In the genomic region with DNA sequence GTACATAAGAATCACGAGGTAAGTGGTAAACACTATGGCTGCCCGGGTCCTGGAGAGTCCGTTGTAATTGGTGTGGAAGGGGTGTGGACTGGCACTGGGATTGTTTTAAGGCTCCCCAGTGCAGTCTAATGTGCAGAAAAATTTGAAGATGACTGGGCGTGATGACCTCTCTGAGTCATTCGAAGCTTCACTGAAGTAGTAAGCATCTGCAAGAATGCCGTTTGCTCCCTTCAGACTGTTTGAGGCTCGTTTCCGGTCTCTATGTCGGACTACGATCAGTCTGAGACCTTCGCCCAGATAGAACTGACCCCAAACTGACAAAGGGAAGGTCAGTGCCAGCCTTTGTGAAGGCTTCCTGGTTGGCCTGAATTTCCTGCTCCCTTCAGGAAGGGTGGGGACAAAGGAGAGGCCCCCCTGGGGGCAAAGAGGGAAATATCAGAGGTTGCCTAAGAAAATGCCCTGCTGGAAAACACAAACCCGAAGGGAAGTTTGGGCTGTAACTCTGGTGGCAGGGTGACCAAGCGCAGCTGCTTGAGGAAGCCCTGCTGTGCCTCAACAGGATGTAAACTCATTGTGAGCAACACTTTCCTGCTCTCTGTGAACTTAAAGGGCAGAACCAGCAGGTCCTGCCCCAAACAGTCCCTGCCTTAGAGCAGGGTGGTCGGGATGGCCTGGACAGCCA, we compare ENCODE assay signal across 8 cellular contexts. TPM values are rescaled to one million over a fixed set of nuclear protein-coding genes. Genes with fewer than 3 reads are reported as not detected.
DNase-seq lines count a peak whose midpoint lies in the region; ATAC-seq and TF ChIP-seq lines count a peak whose summit lies in the region.

No MANE protein-coding gene starts in this region.

- TF ChIP-seq CTCF in AG09309 (IDR thresholded peaks at IDR 0.05; ENCODE audit: control insufficient read depth, insufficient read depth, low read depth, low read length, missing control alignments) = no peak

- DNase-seq in AG09309 (ENCODE audit: low read depth) (peak; percentile 87), caudate nucleus (lab: John Stamatoyannopoulos, UW) (no peak), pons (ENCODE audit: low spot score) (no peak), NCI-H1092 treated with DMSO at 0.1 percent for 48 hours (lab: John Stamatoyannopoulos, UW) (no peak)

- H3K4me3 ChIP-seq in AG09309 (ENCODE audit: control insufficient read depth, low read depth, low read length) (peak overlapping the region; percentile 18), muscle layer of duodenum (ENCODE audit: low read depth in 1 of 2, low read length in 2 of 2) (peak overlapping the region in 1 of 2 donors; percentile 32)

- H3K9me3 ChIP-seq in muscle layer of duodenum (ENCODE audit: control insufficient read depth in 1 of 2, low read length in 2 of 2) = no peaks in the 10 kb centered on the region

- no peaks in the 10 kb centered on the region for H3K27me3 ChIP-seq in muscle layer of duodenum (ENCODE audit: low read depth, low read length)

- no peaks in the 10 kb centered on the region for H3K36me3 ChIP-seq in muscle layer of duodenum (ENCODE audit: control insufficient read depth in 1 of 2, insufficient read depth in 2 of 2, low read length in 2 of 2)

- H3K4me1 ChIP-seq in muscle layer of duodenum (ENCODE audit: control insufficient read depth in 1 of 2, insufficient read depth in 2 of 2, low read length in 2 of 2) = peaks cover 8 to 15% of the 10 kb centered on the region in 2 donors

- ATAC-seq in GM21381 (IDR thresholded peaks at IDR 0.05; ENCODE audit: unreplicated experiment) = peak; percentile 39
- ATAC-seq in HG03139 (IDR thresholded peaks at IDR 0.05; ENCODE audit: unreplicated experiment) = no peak

- H3K27ac ChIP-seq in caudate nucleus (ENCODE audit: low read depth, low read length) (peak overlapping the region; percentile 88), muscle layer of duodenum (ENCODE audit: low read length) (peak overlapping the region; percentile 86)

TF ChIP-seq in PFSK-1, 5 proteins besides CTCF, POLR2A, EP300 and RAD21:
- no peak for TF ChIP-seq SIN3A (IDR thresholded peaks at IDR 0.05; ENCODE audit: borderline replicate concordance, insufficient read depth, low read length)
- TF ChIP-seq FOXP2 (optimal IDR thresholded peaks at IDR 0.05; ENCODE audit: borderline replicate concordance, extremely low read depth, extremely low read length, insufficient read depth) = peak; percentile 75

RNA-seq across cellular contexts. Expression of a gene that starts 34.6 kb away (rescaled TPM):
- 3.2 TPM for polyA plus RNA-seq in PFSK-1 (2012; ENCODE audit: insufficient read length, low read depth)

RNA-seq across cellular contexts. Expression of a gene that starts 34.8 kb away (rescaled TPM):
- polyA plus RNA-seq in PFSK-1 (2012; ENCODE audit: insufficient read length, low read depth) = 13.8 TPM
